In genomic region chr19:48239582-48240141, GRCh38 we compare ENCODE assay signal across 21 cellular contexts. TPM values are rescaled to one million over a fixed set of nuclear protein-coding genes. Genes with fewer than 3 reads are reported as not detected.
DNase-seq lines count a peak whose midpoint lies in the region; ATAC-seq and TF ChIP-seq lines count a peak whose summit lies in the region.
"Had no signal": no experiment of that assay in that cellular context is flagged by ENCODE, and none has a peak within 500 bp of the region (broad histone marks: within the 10 kb centered on the region; RNA-seq: fewer than 3 reads in every experiment).

No MANE protein-coding gene starts in this region.

- peaks cover 4 to 62% of the 10 kb centered on the region in 2 donors for H3K36me3 ChIP-seq in psoas muscle (ENCODE audit: insufficient read depth in 1 of 2, low read depth in 1 of 2)
- H3K36me3 ChIP-seq: colonic mucosa, neural progenitor cell had no signal

- H3K27me3 Mint-ChIP-seq in activated CD4-positive, alpha-beta T cell treated with anti-CD3 and anti-CD28 coated beads, Interleukin-2, amount 10 ng/mL, durations not matched to agents 7 days and 5 days: no peaks in the 10 kb centered on the region
- H3K27me3 Mint-ChIP-seq in central memory CD8-positive, alpha-beta T cell: no peaks in the 10 kb centered on the region
- H3K27me3 Mint-ChIP-seq: CD4-positive, alpha-beta T cell; stimulated activated naive CD8-positive, alpha-beta T cell treated with anti-CD3 and anti-CD28 coated beads, Interleukin-15, amount 100 ng/mL, for 72 hours had no signal

- no peak overlapping the region for H3K4me3 ChIP-seq in psoas muscle
- H3K4me3 ChIP-seq: colonic mucosa, neural progenitor cell, upper lobe of left lung had no signal

- peak overlapping the region; percentile 58 for H3K27ac ChIP-seq in psoas muscle
- H3K27ac ChIP-seq: colonic mucosa, neural progenitor cell, RWPE1, upper lobe of left lung had no signal

- intact Hi-C loops in psoas muscle (cut with DNase I): no loop called here

- CTCF ChIA-PET in activated CD4-positive, alpha-beta T cell treated with anti-CD3 and anti-CD28 coated beads, Interleukin-2, amount 10 ng/mL, durations not matched to agents 7 days and 5 days (lab: Charles Lee): interaction anchor here (0.6 to 1.5 kb wide), 2 partner anchors 27 to 48 kb away, joined by 3 to 5 read pairs; no protein-coding TSS in a partner anchor

- peaks cover 8% of the 10 kb centered on the region for H3K4me1 ChIP-seq in psoas muscle
- H3K4me1 ChIP-seq: colonic mucosa, neural progenitor cell had no signal

- H3K4me1 Mint-ChIP-seq in activated CD4-positive, alpha-beta T cell treated with anti-CD3 and anti-CD28 coated beads, Interleukin-2, amount 10 ng/mL, durations not matched to agents 7 days and 5 days: peaks cover 31% of the 10 kb centered on the region
- peaks cover 19% of the 10 kb centered on the region for H3K4me1 Mint-ChIP-seq in central memory CD8-positive, alpha-beta T cell

- H3K36me3 Mint-ChIP-seq in activated CD4-positive, alpha-beta T cell treated with anti-CD3 and anti-CD28 coated beads, Interleukin-2, amount 10 ng/mL, durations not matched to agents 7 days and 5 days (ENCODE audit: low read depth): peaks cover 65% of the 10 kb centered on the region
- peaks cover 49% of the 10 kb centered on the region for H3K36me3 Mint-ChIP-seq in central memory CD8-positive, alpha-beta T cell (ENCODE audit: insufficient read depth)

- DNase-seq in activated CD4-positive, alpha-beta T cell treated with anti-CD3 and anti-CD28 coated beads, Interleukin-2, amount 10 ng/mL, durations not matched to agents 7 days and 5 days: no peak
- no peak for DNase-seq in activated CD4-positive, alpha-beta T cell treated with anti-CD3 and anti-CD28 coated beads, Interleukin-2, amount 50 U/mL, for 4 hours
- DNase-seq in M059J (ENCODE audit: low read depth) (peak; percentile 63), psoas muscle (peak; percentile 20 to 54), SHP77 treated with DMSO at 0.1 percent for 48 hours (lab: John Stamatoyannopoulos, UW) (no peak)
- no peak for DNase-seq in central memory CD8-positive, alpha-beta T cell (ENCODE audit: low spot score in 2 of 2)
- DNase-seq: anterior cingulate cortex; CD4-positive, alpha-beta T cell; colonic mucosa; head of caudate nucleus; NCI-H1048; NCI-H82; retina; stimulated activated CD4-positive, alpha-beta T cell treated with anti-CD3 and anti-CD28 coated beads, Interleukin-15, amount 100 ng/mL, for 24 hours; stimulated activated naive CD8-positive, alpha-beta T cell treated with anti-CD3 and anti-CD28 coated beads, Interleukin-15, amount 100 ng/mL, for 72 hours; upper lobe of left lung had no signal

- ATAC-seq in central memory CD8-positive, alpha-beta T cell (replicated peaks; ENCODE audit: extremely low read depth, poor library complexity, severe bottlenecking): no peak
- ATAC-seq in psoas muscle: peak; percentile 82 to 90 (median 86)
- ATAC-seq in GM19035 (IDR thresholded peaks at IDR 0.05; ENCODE audit: unreplicated experiment): no peak
- ATAC-seq in GM19395 (IDR thresholded peaks at IDR 0.05; ENCODE audit: unreplicated experiment): no peak
- ATAC-seq: stimulated activated naive CD8-positive, alpha-beta T cell treated with anti-CD3 and anti-CD28 coated beads, Interleukin-15, amount 100 ng/mL, for 72 hours had no signal

- no peak overlapping the region for H3K4me3 Mint-ChIP-seq in activated CD4-positive, alpha-beta T cell treated with anti-CD3 and anti-CD28 coated beads, Interleukin-2, amount 10 ng/mL, durations not matched to agents 7 days and 5 days
- no peak overlapping the region for H3K4me3 Mint-ChIP-seq in central memory CD8-positive, alpha-beta T cell
- H3K4me3 Mint-ChIP-seq: CD4-positive, alpha-beta T cell; neural progenitor cell; stimulated activated naive CD8-positive, alpha-beta T cell treated with anti-CD3 and anti-CD28 coated beads, Interleukin-15, amount 100 ng/mL, for 72 hours; T-helper 2 cell treated with Interferon-gamma antibody and Interleukin-4, amounts not matched to agents 5 μg/mL and 100 μg/mL, for 36 hours had no signal

- TF ChIP-seq CTCF in psoas muscle (IDR thresholded peaks at IDR 0.05): no peak

- no peaks in the 10 kb centered on the region for H3K9me3 Mint-ChIP-seq in activated CD4-positive, alpha-beta T cell treated with anti-CD3 and anti-CD28 coated beads, Interleukin-2, amount 10 ng/mL, durations not matched to agents 7 days and 5 days
- H3K9me3 Mint-ChIP-seq in central memory CD8-positive, alpha-beta T cell: no peaks in the 10 kb centered on the region
- H3K9me3 Mint-ChIP-seq: CD4-positive, alpha-beta T cell; neural progenitor cell; stimulated activated naive CD8-positive, alpha-beta T cell treated with anti-CD3 and anti-CD28 coated beads, Interleukin-15, amount 100 ng/mL, for 72 hours; T-helper 2 cell treated with Interferon-gamma antibody and Interleukin-4, amounts not matched to agents 5 μg/mL and 100 μg/mL, for 36 hours had no signal

- POLR2A ChIA-PET in activated CD4-positive, alpha-beta T cell treated with anti-CD3 and anti-CD28 coated beads, Interleukin-2, amount 10 ng/mL, durations not matched to agents 7 days and 5 days (lab: Charles Lee): no interaction called here

- H3K9me3 ChIP-seq in psoas muscle: no peaks in the 10 kb centered on the region
- H3K9me3 ChIP-seq: colonic mucosa, upper lobe of left lung had no signal

- peak overlapping the region; percentile 1 for H3K27ac Mint-ChIP-seq in activated CD4-positive, alpha-beta T cell treated with anti-CD3 and anti-CD28 coated beads, Interleukin-2, amount 10 ng/mL, durations not matched to agents 7 days and 5 days
- peak overlapping the region; percentile 7 for H3K27ac Mint-ChIP-seq in central memory CD8-positive, alpha-beta T cell (ENCODE audit: low read depth)
- H3K27ac Mint-ChIP-seq: CD4-positive, alpha-beta T cell; neural progenitor cell; T-helper 2 cell treated with Interferon-gamma antibody and Interleukin-4, amounts not matched to agents 5 μg/mL and 100 μg/mL, for 36 hours had no signal

- 69 to 84% (median 69%) methylated on average over 9 of the region's 9 CpGs for WGBS in psoas muscle, 3 donors

- H3K27me3 ChIP-seq in psoas muscle (ENCODE audit: insufficient read depth in 3 of 3, low read length in 2 of 3): no peaks in the 10 kb centered on the region
- H3K27me3 ChIP-seq: colonic mucosa, neural progenitor cell, upper lobe of left lung had no signal

RNA-seq across cellular contexts. Expression of gene CARD8, which starts 16.1 kb away (rescaled TPM):
- 100 to 1,000 TPM; 174 to 189 TPM for total RNA-seq in activated CD4-positive, alpha-beta T cell treated with anti-CD3 and anti-CD28 coated beads, Interleukin-2, amount 10 ng/mL, durations not matched to agents 7 days and 5 days
- 6.7 and 10.7 TPM in 2 replicates for total RNA-seq in M059J (2014; rRNA removed; shearing (Covaris generic))
- 10 to 100 TPM; 21.8 to 36.2 (median 31.2) TPM for total RNA-seq in psoas muscle
- 10 to 100 TPM; 15.7 to 26.0 (median 21.2) TPM for polyA plus RNA-seq in psoas muscle

RNA-seq across cellular contexts. Expression of gene ZNF114, which starts 30.2 kb away (rescaled TPM):
- not detected for total RNA-seq in activated CD4-positive, alpha-beta T cell treated with anti-CD3 and anti-CD28 coated beads, Interleukin-2, amount 10 ng/mL, durations not matched to agents 7 days and 5 days
- total RNA-seq in M059J (2014; rRNA removed; shearing (Covaris generic)): 0.62 and 1.2 TPM in 2 replicates
- under 1 TPM in 1 of 4 donors, not detected in 3; 0.20 TPM for total RNA-seq in psoas muscle
- under 1 TPM; 0.04 to 0.13 (median 0.05) TPM for polyA plus RNA-seq in psoas muscle
- total RNA-seq: CD4-positive, alpha-beta T cell had no signal

Comparison
In these comparisons a context has a peak if more than half of its experiments do, and no peak if none do; other contexts are left out.
1. DNase-seq: peak in M059J (single experiment) and psoas muscle (2 of 2); none in activated CD4-positive, alpha-beta T cell treated with anti-CD3 and anti-CD28 coated beads, Interleukin-2, amount 10 ng/mL, durations not matched to agents 7 days and 5 days (single experiment), activated CD4-positive, alpha-beta T cell treated with anti-CD3 and anti-CD28 coated beads, Interleukin-2, amount 50 U/mL, for 4 hours (0 of 2), central memory CD8-positive, alpha-beta T cell (0 of 2) and SHP77 treated with DMSO at 0.1 percent for 48 hours (single experiment).
2. ATAC-seq: peak in psoas muscle (4 of 4); none in central memory CD8-positive, alpha-beta T cell (single experiment), GM19035 (single experiment) and GM19395 (single experiment).
3. RNA of gene CARD8, which starts 16.1 kb away (total RNA-seq): 174 to 189 TPM in activated CD4-positive, alpha-beta T cell treated with anti-CD3 and anti-CD28 coated beads, Interleukin-2, amount 10 ng/mL, durations not matched to agents 7 days and 5 days; 21.8 to 36.2 TPM in psoas muscle and 6.7 to 10.7 TPM in M059J; every median in the first group is over 4 times any median in the second.